ENCODE assay signal across 31 cellular contexts in genomic region chr3:178841011-178841410, GRCh38.
"Had no signal": no experiment of that assay in that cellular context is flagged by ENCODE, and none has a peak within 500 bp of the region (broad histone marks: within the 10 kb centered on the region; RNA-seq: fewer than 3 reads in every experiment).

No MANE protein-coding gene starts in this region.

- H3K36me3 ChIP-seq: brain microvascular endothelial cell, esophagus squamous epithelium, gastroesophageal sphincter, heart right ventricle had no signal

- FAIRE-seq: astrocyte, bronchial epithelial cell had no signal

- DNase-seq: activated CD4-positive, alpha-beta memory T cell treated with anti-CD3 and anti-CD28 coated beads for 36 hours; activated CD4-positive, alpha-beta T cell treated with anti-CD3 and anti-CD28 coated beads for 36 hours; activated CD4-positive, alpha-beta T cell treated with anti-CD3 and anti-CD28 coated beads, Interleukin-2, amount 10 ng/mL, durations not matched to agents 24 days and 14 days; activated CD4-positive, CD25-positive, alpha-beta regulatory T cell; activated CD4-positive, CD25-positive, alpha-beta regulatory T cell treated with anti-CD3 and anti-CD28 coated beads, Interleukin-2, amount 50 U/mL, for 72 hours; activated CD8-positive, alpha-beta memory T cell treated with anti-CD3 and anti-CD28 coated beads, Interleukin-2, amount 10 ng/mL, durations not matched to agents 7 days and 5 days; activated CD8-positive, alpha-beta memory T cell treated with anti-CD3 and anti-CD28 coated beads, Interleukin-2, amount 50 U/mL, for 4 hours; activated CD8-positive, alpha-beta T cell treated with anti-CD3 and anti-CD28 coated beads, Interleukin-2, amount 10 ng/mL, durations not matched to agents 7 days and 5 days; activated effector memory CD4-positive, alpha-beta T cell treated with anti-CD3 and anti-CD28 coated beads, Interleukin-2, amount 50 U/mL, for 16 hours; activated naive CD4-positive, alpha-beta T cell treated with anti-CD3 and anti-CD28 coated beads for 36 hours; activated naive CD8-positive, alpha-beta T cell treated with anti-CD3 and anti-CD28 coated beads for 36 hours; activated naive CD8-positive, alpha-beta T cell treated with anti-CD3 and anti-CD28 coated beads, Interleukin-2, amount 50 U/mL, for 24 hours; activated T-cell treated with anti-CD3 and anti-CD28 coated beads, Interleukin-2, amount 50 U/mL, for 1 hour; activated T-cell treated with anti-CD3 and anti-CD28 coated beads, Interleukin-2, amount 50 U/mL, for 48 hours; amniotic stem cell; anterior cingulate cortex; brain microvascular endothelial cell; effector CD4-positive, alpha-beta T cell; effector memory CD8-positive, alpha-beta T cell; esophagus squamous epithelium; foreskin melanocyte; heart right ventricle; T-helper 1 cell; T-helper 17 cell; T1000 had no signal

- H2AFZ ChIP-seq: hepatocyte had no signal

- H3K27me3 ChIP-seq: brain microvascular endothelial cell, esophagus squamous epithelium, gastroesophageal sphincter, heart right ventricle, hepatocyte had no signal

- H3K4me1 ChIP-seq: esophagus squamous epithelium had no signal

- H3K4me2 ChIP-seq: hepatocyte had no signal

- H3K4me3 ChIP-seq: coronary artery, esophagus squamous epithelium, gastroesophageal sphincter, heart right ventricle, hepatocyte had no signal

- H3K79me2 ChIP-seq: hepatocyte had no signal

- H3K27ac ChIP-seq: brain microvascular endothelial cell, coronary artery, epithelial cell of prostate, esophagus squamous epithelium, gastroesophageal sphincter, heart right ventricle, hepatocyte had no signal

- H3K9me3 ChIP-seq: gastroesophageal sphincter, heart right ventricle had no signal
